In genomic region chr2:65710779-65711295, GRCh38 we compare ENCODE assay signal across 11 cellular contexts.
DNase-seq lines count a peak whose midpoint lies in the region; ATAC-seq and TF ChIP-seq lines count a peak whose summit lies in the region.
"Had no signal": no experiment of that assay in that cellular context is flagged by ENCODE, and none has a peak within 500 bp of the region (broad histone marks: within the 10 kb centered on the region; RNA-seq: fewer than 3 reads in every experiment).

No MANE protein-coding gene starts in this region.

- intact Hi-C loops in left lung (cut with DNase I) = no loop called here
- intact Hi-C loops in activated CD4-positive, alpha-beta T cell treated with anti-CD3 and anti-CD28 coated beads, Interleukin-2, amount 10 ng/mL, durations not matched to agents 24 days and 14 days (cut with micrococcal nuclease) = no loop called here

- H3K27ac Mint-ChIP-seq in activated CD4-positive, alpha-beta T cell treated with anti-CD3 and anti-CD28 coated beads, Interleukin-2, amount 10 ng/mL, durations not matched to agents 24 days and 14 days = no peak overlapping the region
- no peak overlapping the region for H3K27ac Mint-ChIP-seq in effector memory CD8-positive, alpha-beta T cell
- no peak overlapping the region for H3K27ac Mint-ChIP-seq in stimulated activated memory B cell treated with anti-CD40 and anti-IgM and Interleukin-4, amounts not matched to agents 10 μg/mL and 1 μg/mL and 100 μg/mL, for 72 hours
- H3K27ac Mint-ChIP-seq: activated CD8-positive, alpha-beta T cell treated with anti-CD3 and anti-CD28 coated beads for 36 hours had no signal

- no peak for TF ChIP-seq EP300 in SK-N-SH (IDR thresholded peaks at IDR 0.05; ENCODE audit: borderline replicate concordance in 1 of 2, low read depth in 1 of 2, low read length in 1 of 2)

- 34% methylated on average over 2 of the region's 2 CpGs for WGBS in SK-N-SH (ENCODE audit: low lambda C conversion rate)

- H3K27ac ChIP-seq in SK-N-SH (ENCODE audit: low read depth in 2 of 2, low read length in 1 of 2) (no peak overlapping the region), left lung (no peak overlapping the region)
- H3K27ac ChIP-seq: neutrophil had no signal

- H3K27me3 ChIP-seq in SK-N-SH (ENCODE audit: insufficient read depth) (no peaks in the 10 kb centered on the region), left lung (no peaks in the 10 kb centered on the region)

- no peaks in the 10 kb centered on the region for H3F3A ChIP-seq in SK-N-SH (replicated peaks; ENCODE audit: insufficient read depth)

- TF ChIP-seq RAD21 in SK-N-SH (IDR thresholded peaks at IDR 0.05; ENCODE audit: low read length) = no peak

- no peaks in the 10 kb centered on the region for H3K9me2 ChIP-seq in SK-N-SH

- H3K4me3 ChIP-seq in SK-N-SH (ENCODE audit: low read depth in 2 of 2, low read length in 1 of 2) (no peak overlapping the region), left lung (no peak overlapping the region)

- CTCF ChIA-PET in SK-N-SH (lab: Yijun Ruan, JAX) = interaction anchor here (0.9 to 2.5 kb wide), 4 partner anchors 11 to 722 kb away, joined by 3 to 15 read pairs (median 5); no protein-coding TSS in a partner anchor

- no peak overlapping the region for H3K9ac ChIP-seq in SK-N-SH

- H3K4me2 ChIP-seq in SK-N-SH = no peak overlapping the region

- H3K9me3 Mint-ChIP-seq in activated CD4-positive, alpha-beta T cell treated with anti-CD3 and anti-CD28 coated beads, Interleukin-2, amount 10 ng/mL, durations not matched to agents 24 days and 14 days = no peaks in the 10 kb centered on the region
- H3K9me3 Mint-ChIP-seq in effector memory CD8-positive, alpha-beta T cell = peaks cover 3 to 7% of the 10 kb centered on the region in 2 donors
- peaks cover 3% of the 10 kb centered on the region for H3K9me3 Mint-ChIP-seq in stimulated activated memory B cell treated with anti-CD40 and anti-IgM and Interleukin-4, amounts not matched to agents 10 μg/mL and 1 μg/mL and 100 μg/mL, for 72 hours
- H3K9me3 Mint-ChIP-seq: activated CD8-positive, alpha-beta T cell treated with anti-CD3 and anti-CD28 coated beads for 36 hours had no signal

- H2AFZ ChIP-seq in SK-N-SH (ENCODE audit: low read depth) = no peak overlapping the region

- POLR2A ChIA-PET in SK-N-SH (lab: Yijun Ruan, JAX) = no interaction called here

- H3K4me1 ChIP-seq in SK-N-SH (ENCODE audit: control insufficient read depth in 1 of 2, insufficient read depth in 2 of 2, low read depth in 1 of 2, low read length in 1 of 2) (no peaks in the 10 kb centered on the region), left lung (no peaks in the 10 kb centered on the region)

- peaks cover 4% of the 10 kb centered on the region for H3K27me3 Mint-ChIP-seq in activated CD4-positive, alpha-beta T cell treated with anti-CD3 and anti-CD28 coated beads, Interleukin-2, amount 10 ng/mL, durations not matched to agents 24 days and 14 days
- H3K27me3 Mint-ChIP-seq in effector memory CD8-positive, alpha-beta T cell = peaks cover 16 to 20% of the 10 kb centered on the region in 2 donors
- H3K27me3 Mint-ChIP-seq in stimulated activated memory B cell treated with anti-CD40 and anti-IgM and Interleukin-4, amounts not matched to agents 10 μg/mL and 1 μg/mL and 100 μg/mL, for 72 hours = peaks cover 20% of the 10 kb centered on the region

- TF ChIP-seq CTCF in SK-N-SH (IDR thresholded peaks at IDR 0.05) = peak; percentile 40
- no peak for TF ChIP-seq CTCF in left lung (IDR thresholded peaks at IDR 0.05)

- no peaks in the 10 kb centered on the region for H3K9me3 ChIP-seq in SK-N-SH
- H3K9me3 ChIP-seq in left lung = no peaks in the 10 kb centered on the region
- H3K9me3 ChIP-seq: neutrophil had no signal

- H3K36me3 Mint-ChIP-seq in activated CD4-positive, alpha-beta T cell treated with anti-CD3 and anti-CD28 coated beads, Interleukin-2, amount 10 ng/mL, durations not matched to agents 24 days and 14 days (ENCODE audit: low read depth) = no peaks in the 10 kb centered on the region
- H3K36me3 Mint-ChIP-seq in effector memory CD8-positive, alpha-beta T cell (ENCODE audit: insufficient read depth) = no peaks in the 10 kb centered on the region
- H3K36me3 Mint-ChIP-seq in stimulated activated memory B cell treated with anti-CD40 and anti-IgM and Interleukin-4, amounts not matched to agents 10 μg/mL and 1 μg/mL and 100 μg/mL, for 72 hours = no peaks in the 10 kb centered on the region

- H3K36me3 ChIP-seq in SK-N-SH (replicated peaks in 1 of 2; ENCODE audit: control insufficient read depth in 1 of 2, insufficient read depth in 2 of 2, low read length in 1 of 2) (no peaks in the 10 kb centered on the region), left lung (no peaks in the 10 kb centered on the region)
- H3K36me3 ChIP-seq: neutrophil had no signal

- no peaks in the 10 kb centered on the region for H3K79me2 ChIP-seq in SK-N-SH (ENCODE audit: insufficient read depth)

- H3K4me3 Mint-ChIP-seq in activated CD4-positive, alpha-beta T cell treated with anti-CD3 and anti-CD28 coated beads, Interleukin-2, amount 10 ng/mL, durations not matched to agents 24 days and 14 days = no peak overlapping the region
- no peak overlapping the region for H3K4me3 Mint-ChIP-seq in effector memory CD8-positive, alpha-beta T cell
- no peak overlapping the region for H3K4me3 Mint-ChIP-seq in stimulated activated memory B cell treated with anti-CD40 and anti-IgM and Interleukin-4, amounts not matched to agents 10 μg/mL and 1 μg/mL and 100 μg/mL, for 72 hours
- H3K4me3 Mint-ChIP-seq: activated CD8-positive, alpha-beta T cell treated with anti-CD3 and anti-CD28 coated beads for 36 hours had no signal

- peak; percentile 61 for ATAC-seq in HG02870 (IDR thresholded peaks at IDR 0.05; ENCODE audit: unreplicated experiment)
- peak; percentile 72 for ATAC-seq in left lung
- ATAC-seq in effector memory CD8-positive, alpha-beta T cell (replicated peaks) = no peak
- ATAC-seq in stimulated activated memory B cell treated with anti-CD40 and anti-IgM and Interleukin-4, amounts not matched to agents 10 μg/mL and 1 μg/mL and 100 μg/mL, for 72 hours = no peak
- ATAC-seq: activated CD8-positive, alpha-beta T cell treated with anti-CD3 and anti-CD28 coated beads for 36 hours had no signal

- DNase-seq in EH (ENCODE audit: low read depth) = peak; percentile 33
- DNase-seq in SK-N-SH = no peak
- no peak for DNase-seq in left lung
- DNase-seq in NCI-H1417 (lab: John Stamatoyannopoulos, UW) = no peak
- no peak for DNase-seq in activated CD4-positive, alpha-beta T cell treated with anti-CD3 and anti-CD28 coated beads, Interleukin-2, amount 10 ng/mL, durations not matched to agents 24 days and 14 days
- no peak for DNase-seq in effector memory CD8-positive, alpha-beta T cell
- DNase-seq: activated CD8-positive, alpha-beta T cell treated with anti-CD3 and anti-CD28 coated beads for 36 hours; NCI-H187 had no signal

- H4K20me1 ChIP-seq in SK-N-SH (ENCODE audit: insufficient read depth) = no peaks in the 10 kb centered on the region

- H3K4me1 Mint-ChIP-seq in activated CD4-positive, alpha-beta T cell treated with anti-CD3 and anti-CD28 coated beads, Interleukin-2, amount 10 ng/mL, durations not matched to agents 24 days and 14 days = no peaks in the 10 kb centered on the region
- no peaks in the 10 kb centered on the region for H3K4me1 Mint-ChIP-seq in effector memory CD8-positive, alpha-beta T cell (ENCODE audit: low read depth in 2 of 2)
- no peaks in the 10 kb centered on the region for H3K4me1 Mint-ChIP-seq in stimulated activated memory B cell treated with anti-CD40 and anti-IgM and Interleukin-4, amounts not matched to agents 10 μg/mL and 1 μg/mL and 100 μg/mL, for 72 hours

TF ChIP-seq in SK-N-SH, 30 proteins besides CTCF, POLR2A, EP300 and RAD21:
- TF ChIP-seq CHD2 (IDR thresholded peaks at IDR 0.05; ENCODE audit: low read length, partially characterized antibody) = no peak
- no peak for TF ChIP-seq USF2 (IDR thresholded peaks at IDR 0.05; ENCODE audit: borderline replicate concordance, low read depth, low read length)
- no peak for TF ChIP-seq RCOR1 (IDR thresholded peaks at IDR 0.05; ENCODE audit: low read length)
- TF ChIP-seq FOXM1 (IDR thresholded peaks at IDR 0.05; ENCODE audit: low read depth) = no peak
- no peak for TF ChIP-seq TEAD4 (IDR thresholded peaks at IDR 0.05; ENCODE audit: borderline replicate concordance, insufficient read depth)
- no peak for TF ChIP-seq RXRA (IDR thresholded peaks at IDR 0.05; ENCODE audit: borderline replicate concordance, low read depth)

Comparison
In these comparisons a context has a peak if more than half of its experiments do, and no peak if none do; other contexts are left out.
1. ATAC-seq: peak in HG02870 (single experiment) and left lung (single experiment); none in effector memory CD8-positive, alpha-beta T cell (single experiment) and stimulated activated memory B cell treated with anti-CD40 and anti-IgM and Interleukin-4, amounts not matched to agents 10 μg/mL and 1 μg/mL and 100 μg/mL, for 72 hours (single experiment).